Comparison of ENCODE assay signal across 17 cellular contexts in the genomic region with DNA sequence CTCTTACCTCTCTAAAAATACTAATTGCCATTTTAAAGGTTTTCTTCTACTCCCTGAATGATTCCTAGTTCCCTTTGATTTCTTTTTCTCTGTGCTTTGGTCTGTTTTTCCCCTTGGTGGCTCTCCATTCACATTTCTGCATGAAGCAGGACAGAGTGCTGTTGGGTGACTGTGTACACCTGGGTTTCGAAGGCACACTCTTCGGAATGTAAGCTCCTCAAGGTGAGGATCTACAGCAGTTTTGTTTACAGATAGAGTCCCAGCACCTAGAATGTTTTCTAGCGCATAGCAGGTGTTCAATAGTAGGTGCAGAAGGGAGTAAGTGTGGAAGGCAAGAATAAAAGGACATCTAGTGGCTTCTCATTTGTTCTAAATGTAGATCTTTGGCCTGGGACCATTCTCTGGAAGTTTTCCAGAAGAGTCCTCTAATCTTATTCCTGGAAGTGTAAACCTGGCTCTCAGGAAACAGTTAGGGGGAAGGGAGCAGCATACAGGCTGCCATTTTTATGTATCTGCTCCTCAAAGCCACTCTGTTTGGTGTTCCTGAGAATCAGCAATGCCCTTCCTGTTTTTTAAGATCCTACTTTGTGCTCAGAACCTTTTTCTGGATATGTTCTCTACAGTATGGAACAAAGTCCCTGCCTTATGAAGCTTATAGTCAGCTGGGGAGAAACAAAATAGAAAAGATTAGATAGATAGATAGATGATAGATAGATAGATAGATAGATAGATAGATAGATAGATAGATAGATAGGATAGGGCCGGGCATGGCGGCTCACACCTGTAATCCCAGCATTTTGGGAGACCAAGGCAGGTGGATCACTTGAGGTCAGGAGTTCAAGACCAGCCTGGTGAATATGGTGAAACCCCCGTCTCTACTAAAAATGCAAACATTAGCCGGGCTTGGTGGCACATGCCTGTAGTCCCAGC. TPM values are rescaled to one million over a fixed set of nuclear protein-coding genes. Genes with fewer than 3 reads are reported as not detected.
"Had no signal": no experiment of that assay in that cellular context is flagged by ENCODE, and none has a peak within 500 bp of the region (broad histone marks: within the 10 kb centered on the region; RNA-seq: fewer than 3 reads in every experiment).

No MANE protein-coding gene starts in this region.

- H3K9me3 ChIP-seq: SJCRH30 had no signal

- H3K27me3 ChIP-seq: SJCRH30 had no signal

- H3K27ac ChIP-seq: SJCRH30 had no signal

- DNase-seq: activated CD4-positive, alpha-beta memory T cell treated with anti-CD3 and anti-CD28 coated beads for 36 hours; activated CD8-positive, alpha-beta memory T cell treated with anti-CD3 and anti-CD28 coated beads, Interleukin-2, amount 50 U/mL, for 4 hours; activated gamma-delta T cell treated with Interleukin-2 at 50 U/mL for 16 hours; activated naive CD8-positive, alpha-beta T cell treated with anti-CD3 and anti-CD28 coated beads, Interleukin-2, amount 10 ng/mL, durations not matched to agents 7 days and 5 days; activated T-cell treated with anti-CD3 and anti-CD28 coated beads, Interleukin-2, amount 50 U/mL, for 72 hours; aorta; effector CD4-positive, alpha-beta T cell; kidney glomerular epithelial cell; nephron progenitor cell; SJCRH30; SW 1271; T-helper 9 cell had no signal

- H3K36me3 ChIP-seq: SJCRH30 had no signal

- FAIRE-seq: bronchial epithelial cell, frontal cortex had no signal

- H3K4me3 ChIP-seq: SJCRH30, skin epidermis had no signal

- H3K4me1 ChIP-seq: SJCRH30 had no signal

- ATAC-seq: activated T-cell treated with anti-CD3 and anti-CD28 coated beads, Interleukin-2, amount 50 U/mL, for 72 hours; stimulated activated effector memory CD8-positive, alpha-beta T cell treated with anti-CD3 and anti-CD28 coated beads, Interleukin-12 subunit alpha, Interleukin-12 subunit beta, amount 100 ng/mL, for 72 hours had no signal

RNA-seq across cellular contexts. Expression of gene EFNA1, which starts 22.8 kb away (rescaled TPM):
- total RNA-seq: fibroblast of lung had no signal
